Comparison of ENCODE assay signal across 19 cellular contexts in the genomic region with DNA sequence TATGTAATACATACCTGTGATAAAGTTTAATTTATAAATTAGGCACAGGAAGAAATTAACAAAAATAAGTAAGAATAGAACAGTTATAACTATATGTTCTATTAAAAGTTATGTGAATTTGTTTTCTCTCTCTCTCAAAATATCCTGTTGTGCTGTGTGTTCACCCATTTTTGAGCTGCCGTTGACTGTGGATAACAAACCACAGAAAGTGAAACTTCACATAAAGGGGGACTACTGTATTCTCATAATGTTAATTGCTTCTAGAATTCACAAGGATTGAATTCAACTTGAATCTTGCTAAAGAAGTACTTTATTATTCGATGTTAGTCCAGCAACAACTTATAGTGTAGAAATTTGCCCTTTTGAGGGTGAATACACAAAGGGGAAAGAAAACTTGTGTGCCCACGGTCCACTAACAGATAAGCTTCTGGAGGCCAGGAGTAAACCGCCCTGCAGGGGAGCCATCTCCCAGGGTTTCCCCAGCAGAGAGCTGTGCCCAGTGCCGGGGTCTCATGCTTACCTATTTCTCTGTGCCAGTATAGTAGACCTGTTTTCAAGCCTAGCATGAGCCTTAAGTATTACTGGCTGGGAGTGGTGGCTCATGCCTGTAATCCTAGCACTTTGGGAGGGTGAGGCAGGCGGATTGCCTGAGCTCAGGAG.
DNase-seq lines count a peak whose midpoint lies in the region; ATAC-seq, FAIRE-seq and TF ChIP-seq lines count a peak whose summit lies in the region.
"Had no signal": no experiment of that assay in that cellular context is flagged by ENCODE, and none has a peak within 500 bp of the region (broad histone marks: within the 10 kb centered on the region; RNA-seq: fewer than 3 reads in every experiment).

No MANE protein-coding gene starts in this region.

- H3K27me3 Mint-ChIP-seq in activated CD4-positive, alpha-beta T cell treated with anti-CD3 and anti-CD28 coated beads for 36 hours: no peaks in the 10 kb centered on the region
- H3K27me3 Mint-ChIP-seq in activated CD8-positive, alpha-beta T cell treated with anti-CD3 and anti-CD28 coated beads, Interleukin-2, amount 10 ng/mL, durations not matched to agents 7 days and 5 days (ENCODE audit: low read depth): no peaks in the 10 kb centered on the region
- H3K27me3 Mint-ChIP-seq in natural killer cell treated with Interleukin-12 subunit alpha and Interleukin-12 subunit beta and Interleukin-15 and Interleukin-18, amount 100 ng/mL, for 72 hours: no peaks in the 10 kb centered on the region

- POLR2A ChIA-PET in activated CD4-positive, alpha-beta T cell treated with anti-CD3 and anti-CD28 coated beads for 36 hours (lab: Charles Lee): no interaction called here
- POLR2A ChIA-PET in activated CD8-positive, alpha-beta T cell treated with anti-CD3 and anti-CD28 coated beads, Interleukin-2, amount 10 ng/mL, durations not matched to agents 7 days and 5 days (lab: Charles Lee): interaction anchor here (1.2 to 1.4 kb wide), 2 partner anchors 10 to 79 kb away, joined by 3 read pairs; no protein-coding TSS in a partner anchor

- no peak overlapping the region for H4K12ac ChIP-seq in trophoblast cell (ENCODE audit: low read depth, low read length)

- no peaks in the 10 kb centered on the region for H3K9me3 ChIP-seq in trophoblast cell (ENCODE audit: insufficient read depth, low read depth, low read length)
- H3K9me3 ChIP-seq: heart right ventricle, SJSA1, thoracic aorta had no signal

- no peaks in the 10 kb centered on the region for H3K27me3 ChIP-seq in trophoblast cell (ENCODE audit: insufficient read depth, low read length)
- H3K27me3 ChIP-seq: cardiac muscle cell, heart right ventricle, SJSA1 had no signal

- H3K79me1 ChIP-seq in trophoblast cell (ENCODE audit: low read length): no peaks in the 10 kb centered on the region

- no peak overlapping the region for H3K4ac ChIP-seq in trophoblast cell (ENCODE audit: low read depth, low read length)

- H4K91ac ChIP-seq in trophoblast cell (ENCODE audit: low read depth, low read length): no peak overlapping the region

- no peak overlapping the region for H3K27ac ChIP-seq in trophoblast cell (ENCODE audit: low read depth, low read length)
- H3K27ac ChIP-seq: cardiac muscle cell, SJSA1, thoracic aorta had no signal

- CTCF ChIA-PET in activated CD4-positive, alpha-beta T cell treated with anti-CD3 and anti-CD28 coated beads for 36 hours (lab: Charles Lee): interaction anchor here (0.8 to 1.6 kb wide), 2 partner anchors 10 to 91 kb away, joined by 3 to 4 read pairs; no protein-coding TSS in a partner anchor
- CTCF ChIA-PET in activated CD8-positive, alpha-beta T cell treated with anti-CD3 and anti-CD28 coated beads, Interleukin-2, amount 10 ng/mL, durations not matched to agents 7 days and 5 days (lab: Charles Lee): interaction anchor here (0.9 to 2.6 kb wide), 14 partner anchors 9 to 107 kb away, joined by 3 to 14 read pairs (median 4); no protein-coding TSS in a partner anchor

- no peak for DNase-seq in activated CD4-positive, alpha-beta T cell treated with anti-CD3 and anti-CD28 coated beads for 36 hours
- DNase-seq in activated CD4-positive, alpha-beta T cell treated with anti-CD3 and anti-CD28 coated beads, Interleukin-2, amount 50 U/mL, for 1 hour: no peak
- DNase-seq in H54 (ENCODE audit: insufficient read length, low spot score) (no peak), trophoblast cell (no peak), urothelium cell line (ENCODE audit: low spot score) (no peak), NCI-H146 treated with DMSO at 0.1 percent for 48 hours (lab: John Stamatoyannopoulos, UW; ENCODE audit: unreplicated experiment) (no peak)
- no peak for DNase-seq in activated CD8-positive, alpha-beta T cell treated with anti-CD3 and anti-CD28 coated beads, Interleukin-2, amount 10 ng/mL, durations not matched to agents 7 days and 5 days
- DNase-seq in natural killer cell treated with Interleukin-12 subunit alpha and Interleukin-12 subunit beta and Interleukin-15 and Interleukin-18, amount 100 ng/mL, for 72 hours (ENCODE audit: low spot score): no peak
- DNase-seq: 8988T; activated effector memory CD4-positive, alpha-beta T cell treated with Interleukin-2 at 50 U/mL for 16 hours; heart right ventricle; Karpas-422; left ventricle myocardium superior; NCI-H1930; NCI-H774 had no signal

- no peak overlapping the region for H3K9ac ChIP-seq in trophoblast cell (ENCODE audit: low read length)

- FAIRE-seq in H54 (lab: Jason Lieb, UNC) (peak; percentile 53), urothelium cell line (lab: Jason Lieb, UNC) (no peak)

- H2BK12ac ChIP-seq in trophoblast cell (ENCODE audit: low read length): no peak overlapping the region

- intact Hi-C loops in activated CD4-positive, alpha-beta T cell treated with anti-CD3 and anti-CD28 coated beads for 36 hours (cut with DNase I, micrococcal nuclease): no loop called here

- TF ChIP-seq POLR2A in H54 (IDR thresholded peaks at IDR 0.05; ENCODE audit: low read depth, low read length): no peak

- no peak overlapping the region for H2BK5ac ChIP-seq in trophoblast cell (ENCODE audit: low read depth, low read length, poor library complexity)

- no peaks in the 10 kb centered on the region for H3K4me1 ChIP-seq in trophoblast cell (ENCODE audit: control insufficient read depth in 1 of 2, insufficient read depth in 2 of 2, low read length in 2 of 2)

- no peak overlapping the region for H3K18ac ChIP-seq in trophoblast cell (ENCODE audit: low read length)

- H3K4me2 ChIP-seq in trophoblast cell (ENCODE audit: low read length): no peak overlapping the region

- H4K8ac ChIP-seq in trophoblast cell (ENCODE audit: low read depth, low read length): no peak overlapping the region

- no peak overlapping the region for H2AK5ac ChIP-seq in trophoblast cell (ENCODE audit: low read length)

- no CpG with 5 or more reads among the region's 6 CpGs for WGBS in trophoblast cell (ENCODE audit: extremely low coverage, insufficient coverage, insufficient read length)

- peak; percentile 70 for ATAC-seq in activated CD4-positive, alpha-beta T cell treated with anti-CD3 and anti-CD28 coated beads for 36 hours
- ATAC-seq in activated CD8-positive, alpha-beta T cell treated with anti-CD3 and anti-CD28 coated beads, Interleukin-2, amount 10 ng/mL, durations not matched to agents 7 days and 5 days: peak; percentile 82
- peak; percentile 51 to 70 for ATAC-seq in natural killer cell treated with Interleukin-12 subunit alpha and Interleukin-12 subunit beta and Interleukin-15 and Interleukin-18, amount 100 ng/mL, for 72 hours
- ATAC-seq: heart right ventricle, left ventricle myocardium superior had no signal

- no peaks in the 10 kb centered on the region for H3K36me3 ChIP-seq in trophoblast cell (ENCODE audit: control insufficient read depth in 1 of 2, insufficient read depth in 2 of 2, low read length in 2 of 2)
- H3K36me3 ChIP-seq: cardiac muscle cell, heart right ventricle, SJSA1, thoracic aorta had no signal

- no peak overlapping the region for H3K14ac ChIP-seq in trophoblast cell (ENCODE audit: low read length)

- peaks cover 52% of the 10 kb centered on the region for H3K4me1 Mint-ChIP-seq in activated CD4-positive, alpha-beta T cell treated with anti-CD3 and anti-CD28 coated beads for 36 hours
- H3K4me1 Mint-ChIP-seq in activated CD8-positive, alpha-beta T cell treated with anti-CD3 and anti-CD28 coated beads, Interleukin-2, amount 10 ng/mL, durations not matched to agents 7 days and 5 days (ENCODE audit: low read depth): peaks cover 18% of the 10 kb centered on the region
- peaks cover 28 to 31% of the 10 kb centered on the region in 2 donors for H3K4me1 Mint-ChIP-seq in natural killer cell treated with Interleukin-12 subunit alpha and Interleukin-12 subunit beta and Interleukin-15 and Interleukin-18, amount 100 ng/mL, for 72 hours (ENCODE audit: low read depth in 2 of 2)

- H3K79me2 ChIP-seq in trophoblast cell (ENCODE audit: control insufficient read depth, insufficient read depth, low read length, poor library complexity): no peaks in the 10 kb centered on the region

- H3K36me3 Mint-ChIP-seq in activated CD4-positive, alpha-beta T cell treated with anti-CD3 and anti-CD28 coated beads for 36 hours (ENCODE audit: low read depth): peaks cover 8% of the 10 kb centered on the region
- peaks cover 14% of the 10 kb centered on the region for H3K36me3 Mint-ChIP-seq in activated CD8-positive, alpha-beta T cell treated with anti-CD3 and anti-CD28 coated beads, Interleukin-2, amount 10 ng/mL, durations not matched to agents 7 days and 5 days (ENCODE audit: low read depth)
- no peaks in the 10 kb centered on the region for H3K36me3 Mint-ChIP-seq in natural killer cell treated with Interleukin-12 subunit alpha and Interleukin-12 subunit beta and Interleukin-15 and Interleukin-18, amount 100 ng/mL, for 72 hours

- no peak overlapping the region for H2AFZ ChIP-seq in trophoblast cell (ENCODE audit: insufficient read depth, low read length, poor library complexity)

- H2BK120ac ChIP-seq in trophoblast cell (ENCODE audit: insufficient read depth, low read length, poor library complexity): no peak overlapping the region

- no peak overlapping the region for H3K23ac ChIP-seq in trophoblast cell (ENCODE audit: low read length)

- H3K4me3 Mint-ChIP-seq in activated CD4-positive, alpha-beta T cell treated with anti-CD3 and anti-CD28 coated beads for 36 hours: no peak overlapping the region
- peak overlapping the region; percentile 58 for H3K4me3 Mint-ChIP-seq in activated CD8-positive, alpha-beta T cell treated with anti-CD3 and anti-CD28 coated beads, Interleukin-2, amount 10 ng/mL, durations not matched to agents 7 days and 5 days
- peak overlapping the region; percentile 51 for H3K4me3 Mint-ChIP-seq in natural killer cell treated with Interleukin-12 subunit alpha and Interleukin-12 subunit beta and Interleukin-15 and Interleukin-18, amount 100 ng/mL, for 72 hours
- H3K4me3 Mint-ChIP-seq: neural crest cell had no signal

- H3K27ac Mint-ChIP-seq in activated CD4-positive, alpha-beta T cell treated with anti-CD3 and anti-CD28 coated beads for 36 hours: no peak overlapping the region
- peak overlapping the region; percentile 54 for H3K27ac Mint-ChIP-seq in activated CD8-positive, alpha-beta T cell treated with anti-CD3 and anti-CD28 coated beads, Interleukin-2, amount 10 ng/mL, durations not matched to agents 7 days and 5 days
- peak overlapping the region in 1 of 2 donors; percentile 69 for H3K27ac Mint-ChIP-seq in natural killer cell treated with Interleukin-12 subunit alpha and Interleukin-12 subunit beta and Interleukin-15 and Interleukin-18, amount 100 ng/mL, for 72 hours

- no peak overlapping the region for H3K4me3 ChIP-seq in trophoblast cell (ENCODE audit: low read depth, low read length)
- H3K4me3 ChIP-seq: cardiac muscle cell, heart right ventricle, SJSA1, thoracic aorta had no signal

- H3K9me3 Mint-ChIP-seq in activated CD4-positive, alpha-beta T cell treated with anti-CD3 and anti-CD28 coated beads for 36 hours (ENCODE audit: low read depth): peaks cover 2% of the 10 kb centered on the region
- H3K9me3 Mint-ChIP-seq in activated CD8-positive, alpha-beta T cell treated with anti-CD3 and anti-CD28 coated beads, Interleukin-2, amount 10 ng/mL, durations not matched to agents 7 days and 5 days (ENCODE audit: insufficient read depth): no peaks in the 10 kb centered on the region
- no peaks in the 10 kb centered on the region for H3K9me3 Mint-ChIP-seq in natural killer cell treated with Interleukin-12 subunit alpha and Interleukin-12 subunit beta and Interleukin-15 and Interleukin-18, amount 100 ng/mL, for 72 hours
- H3K9me3 Mint-ChIP-seq: neural crest cell had no signal
